In the genomic region with DNA sequence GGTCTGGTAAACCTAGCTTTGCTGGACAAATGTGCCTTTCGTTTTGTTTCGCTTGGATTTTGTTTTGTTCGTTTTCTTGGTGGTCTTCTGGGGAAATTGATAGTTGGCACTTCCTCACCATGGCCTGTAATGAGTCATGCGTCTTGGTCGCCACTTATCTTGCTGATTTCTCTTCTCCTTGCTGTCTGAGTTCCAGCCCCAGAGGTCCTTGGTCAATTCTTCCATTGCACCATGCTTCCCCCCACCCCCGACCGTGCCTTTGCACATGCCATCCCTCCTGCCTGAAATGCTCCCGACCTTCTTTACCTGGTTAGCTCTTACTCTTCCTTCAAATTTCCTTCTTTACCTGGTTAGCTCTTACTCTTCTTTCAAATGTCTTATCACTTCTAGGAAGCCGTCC, we compare ENCODE assay signal across 23 cellular contexts.
"Had no signal": no experiment of that assay in that cellular context is flagged by ENCODE, and none has a peak within 500 bp of the region (broad histone marks: within the 10 kb centered on the region; RNA-seq: fewer than 3 reads in every experiment).

No MANE protein-coding gene starts in this region.

- H3K4me3 ChIP-seq: left lung, lower lobe of right lung, mucosa of descending colon, ovary, right atrium auricular region, right lobe of liver, smooth muscle cell, tibial nerve, uterus had no signal

- H3K9me3 ChIP-seq: left lung, lower lobe of right lung, mucosa of descending colon, ovary, right atrium auricular region, right lobe of liver, tibial nerve, uterus had no signal

- DNase-seq: hippocampal formation; kidney; left colon; left lung; lower lobe of right lung; mammary epithelial cell; mesenchymal stem cell; midbrain; mucosa of descending colon; naive thymus-derived CD4-positive, alpha-beta T cell; ovary; right lobe of liver; stimulated activated CD4-positive, alpha-beta T cell treated with anti-CD3 and anti-CD28 coated beads, Interleukin-1b, Interleukin-23, amount 100 ng/mL, for 48 hours; stimulated activated CD4-positive, alpha-beta T cell treated with anti-CD3 and anti-CD28 coated beads, Interleukin-2, amount 100 ng/mL, for 48 hours; stimulated activated CD4-positive, alpha-beta T cell treated with anti-CD3 and anti-CD28 coated beads, Interleukin-4, amount 100 ng/mL, for 4 hours; stimulated activated CD8-positive, alpha-beta memory T cell treated with anti-CD3 and anti-CD28 coated beads, Interleukin-4, amount 100 ng/mL, for 48 hours; stimulated activated naive CD4-positive, alpha-beta T cell treated with Interleukin-2 at 50 U/mL for 16 hours; stimulated activated naive CD8-positive, alpha-beta T cell treated with anti-CD3 and anti-CD28 coated beads, Interleukin-15, amount 100 ng/mL, for 72 hours; substantia nigra; uterus had no signal

- H3K27ac ChIP-seq: left lung, lower lobe of right lung, ovary, right atrium auricular region, right lobe of liver, tibial nerve, uterus had no signal

- H3K36me3 ChIP-seq: left lung, lower lobe of right lung, ovary, right atrium auricular region, right lobe of liver, tibial nerve, uterus had no signal

- H3K4me1 ChIP-seq: left lung, lower lobe of right lung, right atrium auricular region, right lobe of liver, tibial nerve, uterus had no signal
